22 cellular contexts compared by ENCODE assay signal in genomic region chr2:25320077-25320476, GRCh38.
DNase-seq lines count a peak whose midpoint lies in the region; ATAC-seq and TF ChIP-seq lines count a peak whose summit lies in the region.
"Had no signal": no experiment of that assay in that cellular context is flagged by ENCODE, and none has a peak within 500 bp of the region (broad histone marks: within the 10 kb centered on the region; RNA-seq: fewer than 3 reads in every experiment).

No MANE protein-coding gene starts in this region.

- ATAC-seq in GM18868 (IDR thresholded peaks at IDR 0.05; ENCODE audit: unreplicated experiment) (peak; percentile 78), HG02885 (IDR thresholded peaks at IDR 0.05; ENCODE audit: poor library complexity, unreplicated experiment) (peak; percentile 43)
- ATAC-seq: lower lobe of right lung, natural killer cell had no signal

- DNase-seq in GM12865 (ENCODE audit: low read depth), result peak; percentile 31
- DNase-seq in tibial artery, result no peak
- DNase-seq in NCI-H226, result no peak
- DNase-seq in amniotic stem cell (lab: John Stamatoyannopoulos, UW), result no peak
- no peak for DNase-seq in pons (ENCODE audit: low spot score)
- DNase-seq: activated CD4-positive, alpha-beta T cell treated with anti-CD3 and anti-CD28 coated beads for 4 hours; effector CD4-positive, alpha-beta T cell; lower lobe of right lung; natural killer cell; NCI-H1092 treated with DMSO at 0.1 percent for 48 hours; NCI-H69; OCI-M1; T-helper 9 cell had no signal

- no peak for TF ChIP-seq CTCF in GM12865 (IDR thresholded peaks at IDR 0.05; ENCODE audit: insufficient read depth, low read depth, low read length, missing control alignments)
- TF ChIP-seq CTCF in tibial artery (IDR thresholded peaks at IDR 0.05), result no peak

- no peak overlapping the region for H3K4me3 Mint-ChIP-seq in activated naive CD8-positive, alpha-beta T cell
- H3K4me3 Mint-ChIP-seq: natural killer cell had no signal

- H3K4me1 Mint-ChIP-seq in activated naive CD8-positive, alpha-beta T cell (ENCODE audit: low read depth), result peaks cover 76% of the 10 kb centered on the region

- peak overlapping the region; percentile 82 for H3K27ac Mint-ChIP-seq in activated naive CD8-positive, alpha-beta T cell
- H3K27ac Mint-ChIP-seq: natural killer cell had no signal

- H3K27me3 Mint-ChIP-seq in activated naive CD8-positive, alpha-beta T cell, result no peaks in the 10 kb centered on the region

- H3K9me3 ChIP-seq in tibial artery, result no peaks in the 10 kb centered on the region
- H3K9me3 ChIP-seq: esophagus muscularis mucosa, lower lobe of right lung, SJSA1, thoracic aorta had no signal

- intact Hi-C loops in tibial artery (cut with DNase I; ENCODE audit: low total_unique reads), result no loop called here

- H3K9me3 Mint-ChIP-seq in activated naive CD8-positive, alpha-beta T cell (ENCODE audit: low read depth), result no peaks in the 10 kb centered on the region
- H3K9me3 Mint-ChIP-seq: natural killer cell had no signal

- H3K27me3 ChIP-seq in tibial artery, result no peaks in the 10 kb centered on the region
- H3K27me3 ChIP-seq: cardiac muscle cell, esophagus muscularis mucosa, SJSA1 had no signal

- H3K36me3 Mint-ChIP-seq in activated naive CD8-positive, alpha-beta T cell, result peaks cover 12% of the 10 kb centered on the region
- H3K36me3 Mint-ChIP-seq: natural killer cell had no signal

- no peak overlapping the region for H3K27ac ChIP-seq in tibial artery
- H3K27ac ChIP-seq: cardiac muscle cell, esophagus muscularis mucosa, lower lobe of right lung, parathyroid adenoma, SJSA1, thoracic aorta had no signal

- no peaks in the 10 kb centered on the region for H3K36me3 ChIP-seq in tibial artery
- H3K36me3 ChIP-seq: cardiac muscle cell, esophagus muscularis mucosa, lower lobe of right lung, SJSA1, thoracic aorta had no signal

- no peak overlapping the region for H3K4me3 ChIP-seq in GM12865 (ENCODE audit: low read depth, low read length)
- no peak overlapping the region for H3K4me3 ChIP-seq in tibial artery
- H3K4me3 ChIP-seq: cardiac muscle cell, esophagus muscularis mucosa, lower lobe of right lung, SJSA1, smooth muscle cell, thoracic aorta had no signal

- peaks cover 6 to 46% (median 28%) of the 10 kb centered on the region in 4 donors for H3K4me1 ChIP-seq in tibial artery
- H3K4me1 ChIP-seq: parathyroid adenoma, SJSA1 had no signal
